24 cellular contexts compared by ENCODE assay signal in the genomic region with DNA sequence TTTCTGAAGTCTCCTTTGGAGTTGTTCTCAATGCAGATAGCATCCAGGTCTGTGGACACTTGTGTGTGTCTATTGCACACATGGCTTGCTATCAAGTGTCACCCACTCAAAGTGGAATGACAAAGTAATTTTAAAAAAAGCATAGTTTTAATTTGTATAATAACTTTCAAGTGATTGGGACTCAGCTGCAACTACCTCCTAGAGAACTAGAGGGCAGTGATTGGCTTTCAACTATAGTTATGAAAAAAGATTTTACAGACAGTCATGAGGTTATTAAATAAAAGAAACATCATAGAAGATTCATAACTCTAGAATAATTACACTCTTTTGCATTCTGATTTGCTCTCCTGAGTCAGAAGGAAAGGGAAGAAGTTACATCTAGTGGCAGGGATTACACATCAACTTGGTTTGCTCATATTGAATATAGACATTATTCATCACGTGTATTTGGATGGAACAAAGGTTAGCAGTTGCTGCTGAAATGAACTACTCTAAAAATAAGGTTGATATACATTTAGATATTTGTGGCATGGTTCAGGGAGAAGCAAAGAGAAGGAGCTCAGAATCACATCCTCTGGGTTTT. TPM values are rescaled to one million over a fixed set of nuclear protein-coding genes. Genes with fewer than 3 reads are reported as not detected.
DNase-seq lines count a peak whose midpoint lies in the region; ATAC-seq and TF ChIP-seq lines count a peak whose summit lies in the region.
"Had no signal": no experiment of that assay in that cellular context is flagged by ENCODE, and none has a peak within 500 bp of the region (broad histone marks: within the 10 kb centered on the region; RNA-seq: fewer than 3 reads in every experiment).

No MANE protein-coding gene starts in this region.

- no peaks in the 10 kb centered on the region for H4K20me1 ChIP-seq in neural cell (ENCODE audit: insufficient read depth)

- no peaks in the 10 kb centered on the region for H3K36me3 ChIP-seq in neural cell (ENCODE audit: insufficient read depth, low read length)
- no peaks in the 10 kb centered on the region for H3K36me3 ChIP-seq in effector memory CD4-positive, alpha-beta T cell (ENCODE audit: control insufficient read depth, insufficient read depth, low read length)
- H3K36me3 ChIP-seq: heart left ventricle, transverse colon had no signal

- intact Hi-C loops in Calu3 (cut with micrococcal nuclease; ENCODE audit: unreplicated experiment): loop anchor here (2.0 kb wide), 2 partner anchors 18 to 176 kb away; no protein-coding TSS in a partner anchor

- TF ChIP-seq RAD21 in neural cell (conservative IDR thresholded peaks at IDR 0.05): no peak

- H3K36me3 Mint-ChIP-seq in Calu3 (ENCODE audit: insufficient read depth, unreplicated experiment) (peaks cover 39% of the 10 kb centered on the region), progenitor cell of endocrine pancreas (ENCODE audit: insufficient read depth) (no peaks in the 10 kb centered on the region)
- H3K36me3 Mint-ChIP-seq: CD14-positive monocyte, memory B cell had no signal

- no peak overlapping the region for H3K27ac ChIP-seq in neural cell (ENCODE audit: low read length)
- no peak overlapping the region for H3K27ac ChIP-seq in effector memory CD4-positive, alpha-beta T cell (ENCODE audit: insufficient read depth, low read length, poor library complexity, severe bottlenecking)
- H3K27ac ChIP-seq: coronary artery, heart left ventricle, transverse colon had no signal

- H3K4me3 ChIP-seq in choroid plexus epithelial cell (ENCODE audit: low read depth, low read length) (no peak overlapping the region), neural cell (ENCODE audit: low read length) (no peak overlapping the region)
- H3K4me3 ChIP-seq in effector memory CD4-positive, alpha-beta T cell (ENCODE audit: insufficient read depth, low read depth, low read length, poor library complexity, severe bottlenecking): no peak overlapping the region
- H3K4me3 ChIP-seq: coronary artery, heart left ventricle, transverse colon had no signal

- DNase-seq in Calu3 (no peak), LHCN-M2 (ENCODE audit: low read depth) (peak; percentile 29), choroid plexus epithelial cell (ENCODE audit: low read depth) (peak; percentile 45), progenitor cell of endocrine pancreas (ENCODE audit: low spot score, unreplicated experiment) (no peak)
- no peak for DNase-seq in effector memory CD4-positive, alpha-beta T cell
- DNase-seq in activated T-cell treated with anti-CD3 and anti-CD28 coated beads, Interleukin-2, amount 50 U/mL, for 48 hours: no peak
- DNase-seq: activated CD4-positive, CD25-positive, alpha-beta regulatory T cell treated with anti-CD3 and anti-CD28 coated beads, Interleukin-2, amount 50 U/mL, for 72 hours; activated gamma-delta T cell; amniotic stem cell; heart left ventricle; Kasumi-1; NCI-H1417; NCI-H2171 treated with DMSO at 0.1 percent for 48 hours; SHP77 treated with DMSO at 0.1 percent for 48 hours; stimulated activated naive B cell treated with anti-CD40 and anti-IgM and Interleukin-4, amounts not matched to agents 10 μg/mL and 1 μg/mL and 100 μg/mL, for 72 hours; transverse colon had no signal

- no peak for ATAC-seq in GM18858 (IDR thresholded peaks at IDR 0.05; ENCODE audit: unreplicated experiment)
- ATAC-seq: heart left ventricle; stimulated activated naive B cell treated with anti-CD40 and anti-IgM and Interleukin-4, amounts not matched to agents 10 μg/mL and 1 μg/mL and 100 μg/mL, for 72 hours had no signal

- no peak overlapping the region for H3K9ac ChIP-seq in neural cell (ENCODE audit: low read length)

- peaks cover 7% of the 10 kb centered on the region for H3K27me3 ChIP-seq in neural cell (ENCODE audit: insufficient read depth, low read depth, low read length)
- peaks cover 3% of the 10 kb centered on the region for H3K27me3 ChIP-seq in effector memory CD4-positive, alpha-beta T cell (replicated peaks; ENCODE audit: control insufficient read depth, insufficient read depth, low read length, poor library complexity, severe bottlenecking)
- H3K27me3 ChIP-seq: transverse colon had no signal

- H3K4me2 ChIP-seq in neural cell (ENCODE audit: low read length): no peak overlapping the region

- no peaks in the 10 kb centered on the region for H3K79me2 ChIP-seq in neural cell (replicated peaks; ENCODE audit: insufficient read depth, low read length)

- H3K4me3 Mint-ChIP-seq in Calu3 (ENCODE audit: low read depth, unreplicated experiment): no peak overlapping the region
- H3K4me3 Mint-ChIP-seq in progenitor cell of endocrine pancreas (ENCODE audit: low read depth): no peak overlapping the region
- H3K4me3 Mint-ChIP-seq: CD14-positive monocyte; memory B cell; nephron; stimulated activated naive B cell treated with anti-CD40 and anti-IgM and Interleukin-4, amounts not matched to agents 10 μg/mL and 1 μg/mL and 100 μg/mL, for 72 hours had no signal

- peaks cover 59% of the 10 kb centered on the region for H3K4me1 Mint-ChIP-seq in Calu3 (ENCODE audit: low read depth, unreplicated experiment)
- H3K4me1 Mint-ChIP-seq in progenitor cell of endocrine pancreas (ENCODE audit: low read depth): peaks cover 20% of the 10 kb centered on the region
- H3K4me1 Mint-ChIP-seq: memory B cell, nephron had no signal

- no peak overlapping the region for H2AFZ ChIP-seq in neural cell (ENCODE audit: low read depth, low read length)

- TF ChIP-seq EP300 in neural cell (conservative IDR thresholded peaks at IDR 0.05; ENCODE audit: poor library complexity, severe bottlenecking): no peak

- H3K27ac Mint-ChIP-seq in Calu3 (ENCODE audit: unreplicated experiment) (peak overlapping the region; percentile 7), progenitor cell of endocrine pancreas (no peak overlapping the region)
- H3K27ac Mint-ChIP-seq: CD14-positive monocyte; memory B cell; nephron; stimulated activated naive B cell treated with anti-CD40 and anti-IgM and Interleukin-4, amounts not matched to agents 10 μg/mL and 1 μg/mL and 100 μg/mL, for 72 hours had no signal

- no TSS peak for BruUV-seq in Calu3 (replicated peaks; lab: Mats Ljungman, UMichigan)

- H3K9me2 ChIP-seq in neural cell (ENCODE audit: insufficient read depth, low read length): no peaks in the 10 kb centered on the region

- no peaks in the 10 kb centered on the region for H3K9me3 Mint-ChIP-seq in Calu3 (ENCODE audit: low read depth, unreplicated experiment)
- H3K9me3 Mint-ChIP-seq in progenitor cell of endocrine pancreas (ENCODE audit: low read depth): no peaks in the 10 kb centered on the region
- H3K9me3 Mint-ChIP-seq: memory B cell, nephron had no signal

- no peaks in the 10 kb centered on the region for H3K4me1 ChIP-seq in effector memory CD4-positive, alpha-beta T cell (ENCODE audit: control insufficient read depth, insufficient read depth, low read length, poor library complexity, severe bottlenecking)

- H3K27me3 Mint-ChIP-seq in Calu3 (ENCODE audit: unreplicated experiment) (no peaks in the 10 kb centered on the region), progenitor cell of endocrine pancreas (peaks cover 5% of the 10 kb centered on the region)

- H3F3A ChIP-seq in neural cell (ENCODE audit: insufficient read depth, low read length, poor library complexity, severe bottlenecking): no peaks in the 10 kb centered on the region

- CTCF ChIA-PET in Calu3 (lab: Charles Lee): interaction anchor here (0.8 to 1.3 kb wide), 3 partner anchors 19 to 72 kb away, joined by 3 to 5 read pairs (median 3); no protein-coding TSS in a partner anchor

- no peaks in the 10 kb centered on the region for H3K9me3 ChIP-seq in neural cell (ENCODE audit: low read length)
- no peaks in the 10 kb centered on the region for H3K9me3 ChIP-seq in effector memory CD4-positive, alpha-beta T cell (ENCODE audit: control insufficient read depth, low read length)
- H3K9me3 ChIP-seq: heart left ventricle, transverse colon had no signal

- TF ChIP-seq CTCF in Calu3 (IDR thresholded peaks at IDR 0.05; ENCODE audit: unreplicated experiment) (no peak), choroid plexus epithelial cell (conservative IDR thresholded peaks at IDR 0.05; ENCODE audit: low read depth, low read length) (peak; percentile 47), neural cell (IDR thresholded peaks at IDR 0.05; ENCODE audit: poor library complexity, severe bottlenecking) (peak; percentile 11), progenitor cell of endocrine pancreas (IDR thresholded peaks at IDR 0.05; ENCODE audit: unreplicated experiment) (no peak)

TF ChIP-seq in neural cell, 6 proteins besides CTCF, POLR2A, EP300 and RAD21 (continues in another document):
- TF ChIP-seq, protein P1, sequence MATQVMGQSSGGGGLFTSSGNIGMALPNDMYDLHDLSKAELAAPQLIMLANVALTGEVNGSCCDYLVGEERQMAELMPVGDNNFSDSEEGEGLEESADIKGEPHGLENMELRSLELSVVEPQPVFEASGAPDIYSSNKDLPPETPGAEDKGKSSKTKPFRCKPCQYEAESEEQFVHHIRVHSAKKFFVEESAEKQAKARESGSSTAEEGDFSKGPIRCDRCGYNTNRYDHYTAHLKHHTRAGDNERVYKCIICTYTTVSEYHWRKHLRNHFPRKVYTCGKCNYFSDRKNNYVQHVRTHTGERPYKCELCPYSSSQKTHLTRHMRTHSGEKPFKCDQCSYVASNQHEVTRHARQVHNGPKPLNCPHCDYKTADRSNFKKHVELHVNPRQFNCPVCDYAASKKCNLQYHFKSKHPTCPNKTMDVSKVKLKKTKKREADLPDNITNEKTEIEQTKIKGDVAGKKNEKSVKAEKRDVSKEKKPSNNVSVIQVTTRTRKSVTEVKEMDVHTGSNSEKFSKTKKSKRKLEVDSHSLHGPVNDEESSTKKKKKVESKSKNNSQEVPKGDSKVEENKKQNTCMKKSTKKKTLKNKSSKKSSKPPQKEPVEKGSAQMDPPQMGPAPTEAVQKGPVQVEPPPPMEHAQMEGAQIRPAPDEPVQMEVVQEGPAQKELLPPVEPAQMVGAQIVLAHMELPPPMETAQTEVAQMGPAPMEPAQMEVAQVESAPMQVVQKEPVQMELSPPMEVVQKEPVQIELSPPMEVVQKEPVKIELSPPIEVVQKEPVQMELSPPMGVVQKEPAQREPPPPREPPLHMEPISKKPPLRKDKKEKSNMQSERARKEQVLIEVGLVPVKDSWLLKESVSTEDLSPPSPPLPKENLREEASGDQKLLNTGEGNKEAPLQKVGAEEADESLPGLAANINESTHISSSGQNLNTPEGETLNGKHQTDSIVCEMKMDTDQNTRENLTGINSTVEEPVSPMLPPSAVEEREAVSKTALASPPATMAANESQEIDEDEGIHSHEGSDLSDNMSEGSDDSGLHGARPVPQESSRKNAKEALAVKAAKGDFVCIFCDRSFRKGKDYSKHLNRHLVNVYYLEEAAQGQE (IDR thresholded peaks at IDR 0.05; ENCODE audit: borderline replicate concordance): no peak
- TF ChIP-seq SMC3 (conservative IDR thresholded peaks at IDR 0.05; ENCODE audit: poor library complexity) (no peak), POLR2AphosphoS5 (IDR thresholded peaks at IDR 0.05) (no peak), MXI1 (conservative IDR thresholded peaks at IDR 0.05; ENCODE audit: poor library complexity, severe bottlenecking) (no peak), EZH2 (IDR thresholded peaks at IDR 0.05; ENCODE audit: borderline replicate concordance, insufficient read depth, low read length, poor library complexity, severe bottlenecking) (no peak)

RNA-seq across cellular contexts. Expression of a gene that starts 4.7 kb away (rescaled TPM):
- total RNA-seq in Calu3 (2022) (24.1 and 24.9 TPM in 2 replicates), LHCN-M2 (2014; rRNA removed) (2.6 and 3.8 TPM in 2 replicates), progenitor cell of endocrine pancreas (4.0 and 4.6 TPM in 2 replicates)
- polyA plus RNA-seq in LHCN-M2 (2012): 3.4 TPM
- 0.90 and 1.1 TPM in 2 replicates for polyA plus RNA-seq in neural cell
- polyA minus RNA-seq in neural cell: 0.93 and 1.2 TPM in 2 replicates
- total RNA-seq: heart left ventricle; pulmonary artery endothelial cell; T-helper 2 cell treated with Interferon-gamma antibody and Interleukin-4, amounts not matched to agents 100 ng/mL and 5 ng/mL, for 36 hours had no signal
- polyA plus RNA-seq: CD14-positive monocyte had no signal

Comparison
In these comparisons a context has a peak if more than half of its experiments do, and no peak if none do; other contexts are left out.
1. DNase-seq: peak in LHCN-M2 (single experiment) and choroid plexus epithelial cell (single experiment); none in Calu3 (single experiment), effector memory CD4-positive, alpha-beta T cell (0 of 3), activated T-cell treated with anti-CD3 and anti-CD28 coated beads, Interleukin-2, amount 50 U/mL, for 48 hours (0 of 2) and progenitor cell of endocrine pancreas (single experiment).
2. CTCF ChIP-seq: peak in choroid plexus epithelial cell (single experiment) and neural cell (single experiment); none in Calu3 (single experiment) and progenitor cell of endocrine pancreas (single experiment).